9 cellular contexts compared by ENCODE assay signal in the genomic region with DNA sequence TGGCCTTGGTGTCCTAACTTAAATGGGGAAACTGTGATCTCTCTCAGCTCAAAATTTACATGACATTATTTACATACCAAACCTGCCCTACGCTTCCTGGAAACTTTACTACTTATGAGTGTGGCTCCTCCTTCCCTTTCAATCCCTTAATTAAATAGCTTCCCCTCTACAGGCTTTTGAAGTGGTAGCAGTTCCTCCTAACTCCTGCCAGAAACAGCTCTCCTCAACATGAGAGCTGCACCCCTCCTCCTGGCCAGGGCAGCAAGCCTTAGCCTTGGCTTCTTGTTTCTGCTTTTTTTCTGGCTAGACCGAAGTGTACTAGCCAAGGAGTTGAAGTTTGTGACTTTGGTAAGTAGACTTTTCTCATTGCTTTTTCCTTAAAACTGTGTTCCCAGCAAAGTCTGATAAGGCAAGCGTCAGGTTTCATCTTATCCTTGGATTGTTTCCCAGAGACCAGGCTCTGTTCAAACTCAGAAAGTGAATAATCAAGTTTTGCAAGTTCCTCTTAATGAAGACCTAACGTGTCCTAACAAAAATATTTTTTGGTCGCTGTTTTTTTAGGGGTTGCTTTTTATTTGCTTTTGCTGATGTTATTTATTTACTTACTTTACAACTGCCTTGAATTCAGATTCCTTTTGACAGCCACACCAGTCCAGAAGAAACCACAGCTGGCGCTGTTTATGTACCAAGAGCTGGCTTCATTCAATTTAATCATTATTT. TPM values are rescaled to one million over a fixed set of nuclear protein-coding genes. Genes with fewer than 3 reads are reported as not detected.
DNase-seq lines count a peak whose midpoint lies in the region; ATAC-seq, FAIRE-seq and TF ChIP-seq lines count a peak whose summit lies in the region.
"Had no signal": no experiment of that assay in that cellular context is flagged by ENCODE, and none has a peak within 500 bp of the region (broad histone marks: within the 10 kb centered on the region; RNA-seq: fewer than 3 reads in every experiment).

A gene with protein sequence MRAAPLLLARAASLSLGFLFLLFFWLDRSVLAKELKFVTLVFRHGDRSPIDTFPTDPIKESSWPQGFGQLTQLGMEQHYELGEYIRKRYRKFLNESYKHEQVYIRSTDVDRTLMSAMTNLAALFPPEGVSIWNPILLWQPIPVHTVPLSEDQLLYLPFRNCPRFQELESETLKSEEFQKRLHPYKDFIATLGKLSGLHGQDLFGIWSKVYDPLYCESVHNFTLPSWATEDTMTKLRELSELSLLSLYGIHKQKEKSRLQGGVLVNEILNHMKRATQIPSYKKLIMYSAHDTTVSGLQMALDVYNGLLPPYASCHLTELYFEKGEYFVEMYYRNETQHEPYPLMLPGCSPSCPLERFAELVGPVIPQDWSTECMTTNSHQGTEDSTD (plus strand): TSS at position 179 of the 720 bp plus-strand sequence. CDS start 50 bp downstream, at position 229.

- H3K4me1 ChIP-seq in left lung, result peaks cover 0 to 48% of the 10 kb centered on the region in 2 donors
- H3K4me1 ChIP-seq in uterus, result no peaks in the 10 kb centered on the region

- DNase-seq in NCI-H1417 (lab: John Stamatoyannopoulos, UW) (peak in 2 of 3 experiments; percentile 18 to 52), NCI-H1417 treated with DMSO at 0.1 percent for 48 hours (lab: John Stamatoyannopoulos, UW) (no peak), MV-4-11 (lab: John Stamatoyannopoulos, UW) (peak; percentile 98), T47D (ENCODE audit: low read depth in 1 of 2, low spot score in 1 of 2) (peak; percentile 10 to 79), left lung (peak in 1 of 2 donors; percentile 77), uterus (peak; percentile 21 to 63), GM12892 (ENCODE audit: insufficient read length) (no peak)
- DNase-seq in effector CD8-positive, alpha-beta T cell (lab: John Stamatoyannopoulos, UW), result no peak

- ATAC-seq in left lung, result peak; percentile 90

- TF ChIP-seq POLR2A in uterus (IDR thresholded peaks at IDR 0.05) (no peak), GM12892 (IDR thresholded peaks at IDR 0.05; ENCODE audit: low read depth, low read length) (no peak)

- in situ Hi-C loops in T47D (cut with HindIII; ENCODE audit: low pct_unique_long_range_greater_than_20kb, low sequenced_read_pairs), result no loop called here

- TF ChIP-seq CTCF in left lung (IDR thresholded peaks at IDR 0.05) (no peak), uterus (IDR thresholded peaks at IDR 0.05) (no peak)

- H3K9me3 ChIP-seq in left lung (peaks cover 0 to 3% of the 10 kb centered on the region in 2 donors), uterus (no peaks in the 10 kb centered on the region)

- H3K4me3 ChIP-seq in left lung (peak within 1 kb of the TSS; percentile 4 to 29), uterus (peak within 1 kb of the TSS in 1 of 2 donors; percentile 5)

- H3K27me3 ChIP-seq in left lung (no peaks in the 10 kb centered on the region), uterus (no peaks in the 10 kb centered on the region)

- no peak for FAIRE-seq in GM12892 (lab: Jason Lieb, UNC)
- FAIRE-seq: A204.1 had no signal

- H3K36me3 ChIP-seq in left lung (no peaks in the 10 kb centered on the region), uterus (no peaks in the 10 kb centered on the region)

- H3K27ac ChIP-seq in left lung (peak within 1 kb of the TSS; percentile 84 to 88), uterus (peak within 1 kb of the TSS; percentile 38 to 74)

- intact Hi-C loops in left lung (cut with DNase I), result no loop called here
- intact Hi-C loops in uterus (cut with DNase I; ENCODE audit: low total_unique reads), result no loop called here

RNA-seq across cellular contexts. Expression of the gene that starts here (rescaled TPM):
- total RNA-seq in left lung (10 to 100 TPM; 11.9 to 24.3 TPM), uterus (1 to 10 TPM in 2 of 4 donors, not detected in 2; 1.4 to 5.6 TPM)
- not detected for polyA plus RNA-seq in GM12892 (2012; ENCODE audit: missing spikeins)

Comparison
In these comparisons a context has a peak if more than half of its experiments do, and no peak if none do; other contexts are left out.
1. DNase-seq: peak in NCI-H1417 (2 of 3), MV-4-11 (single experiment), T47D (2 of 2) and uterus (2 of 2); none in NCI-H1417 treated with DMSO at 0.1 percent for 48 hours (single experiment), GM12892 (single experiment) and effector CD8-positive, alpha-beta T cell (single experiment).